25 cellular contexts compared by ENCODE assay signal in the genomic region with DNA sequence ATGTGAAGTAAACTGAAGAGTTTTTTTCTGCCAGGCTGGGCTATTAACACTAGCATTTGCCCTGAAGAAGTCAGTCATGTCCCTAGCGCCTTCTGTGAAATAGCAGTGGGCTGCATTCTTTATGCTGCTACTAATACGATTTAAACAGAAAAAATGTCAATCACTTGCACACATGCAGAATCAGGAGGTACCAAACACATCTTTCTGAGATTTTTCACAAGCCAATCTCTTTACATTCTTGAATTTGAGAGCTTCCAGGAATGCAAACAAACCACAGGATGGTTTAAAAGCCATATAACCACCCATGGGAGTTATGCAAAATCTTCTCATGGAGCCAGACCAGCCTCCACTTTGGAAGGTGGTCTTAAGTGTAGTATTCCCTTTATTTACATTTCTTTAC.
"Had no signal": no experiment of that assay in that cellular context is flagged by ENCODE, and none has a peak within 500 bp of the region (broad histone marks: within the 10 kb centered on the region; RNA-seq: fewer than 3 reads in every experiment).

No MANE protein-coding gene starts in this region.

- H3K4me3 ChIP-seq: dorsolateral prefrontal cortex, gastrocnemius medialis, heart right ventricle, mucosa of descending colon, right atrium auricular region, sigmoid colon, smooth muscle cell, suprapubic skin, thyroid gland, upper lobe of left lung, vagina had no signal

- H3K27ac ChIP-seq: dorsolateral prefrontal cortex, gastrocnemius medialis, heart right ventricle, right atrium auricular region, sigmoid colon, suprapubic skin, thyroid gland, upper lobe of left lung, vagina had no signal

- FAIRE-seq: endometrium, islet of Langerhans had no signal

- H3K4me1 ChIP-seq: gastrocnemius medialis, heart right ventricle, right atrium auricular region, sigmoid colon, suprapubic skin, thyroid gland, upper lobe of left lung, vagina had no signal

- H3K36me3 ChIP-seq: gastrocnemius medialis, heart right ventricle, right atrium auricular region, sigmoid colon, suprapubic skin, thyroid gland, upper lobe of left lung, vagina had no signal

- H3K4me1 Mint-ChIP-seq: natural killer cell, neural crest cell had no signal

- H3K27ac Mint-ChIP-seq: natural killer cell had no signal

- DNase-seq: cortex of kidney; dorsolateral prefrontal cortex; effector memory CD4-positive, alpha-beta T cell; gastrocnemius medialis; heart right ventricle; hypothalamus; kidney glomerular epithelial cell; mammary epithelial cell; mucosa of descending colon; natural killer cell; posterior cingulate gyrus; sigmoid colon; stimulated activated CD4-positive, alpha-beta T cell treated with anti-CD3 and anti-CD28 coated beads, Interleukin-2, amount 100 ng/mL, for 48 hours; stimulated activated naive CD8-positive, alpha-beta T cell treated with anti-CD3 and anti-CD28 coated beads, Interleukin-15, Interleukin-2, amounts not matched to agents 100 U/mL and 50 U/mL, for 24 hours; thyroid gland; upper lobe of left lung had no signal

- H3K9me3 ChIP-seq: gastrocnemius medialis, mucosa of descending colon, right atrium auricular region, sigmoid colon, suprapubic skin, thyroid gland, upper lobe of left lung, vagina had no signal

- H3K4me2 ChIP-seq: smooth muscle cell had no signal

- H3K27me3 ChIP-seq: gastrocnemius medialis, heart right ventricle, right atrium auricular region, sigmoid colon, suprapubic skin, thyroid gland, upper lobe of left lung, vagina had no signal

- ATAC-seq: esophagus mucosa; gastrocnemius medialis; heart right ventricle; left lobe of liver; mucosa of descending colon; natural killer cell; stimulated activated naive CD8-positive, alpha-beta T cell treated with anti-CD3 and anti-CD28 coated beads, Interleukin-15, Interleukin-2, amounts not matched to agents 100 U/mL and 50 U/mL, for 24 hours had no signal

- H3K4me3 Mint-ChIP-seq: natural killer cell, neural crest cell had no signal
